Comparison of ENCODE assay signal across 13 cellular contexts in genomic region chr16:24543949-24544348, GRCh38. TPM values are rescaled to one million over a fixed set of nuclear protein-coding genes. Genes with fewer than 3 reads are reported as not detected.
DNase-seq lines count a peak whose midpoint lies in the region; FAIRE-seq and TF ChIP-seq lines count a peak whose summit lies in the region.
"Had no signal": no experiment of that assay in that cellular context is flagged by ENCODE, and none has a peak within 500 bp of the region (broad histone marks: within the 10 kb centered on the region; RNA-seq: fewer than 3 reads in every experiment).

No MANE protein-coding gene starts in this region.

- H2AFZ ChIP-seq in OCI-LY7 (ENCODE audit: low read length) (no peak overlapping the region), endothelial cell of umbilical vein (ENCODE audit: low read depth, low read length) (no peak overlapping the region)
- H2AFZ ChIP-seq: parathyroid adenoma had no signal

- H3K27ac ChIP-seq in OCI-LY7 (ENCODE audit: low read depth, low read length, poor library complexity, severe bottlenecking) (peak overlapping the region; percentile 71), endothelial cell of umbilical vein (ENCODE audit: insufficient read depth, low read depth, low read length) (no peak overlapping the region), sigmoid colon (peak overlapping the region; percentile 59 to 100 (median 86))
- H3K27ac ChIP-seq: parathyroid adenoma had no signal

- peaks cover 93% of the 10 kb centered on the region for H3K79me2 ChIP-seq in OCI-LY7 (ENCODE audit: insufficient read depth, low read depth, low read length)
- H3K79me2 ChIP-seq in endothelial cell of umbilical vein (ENCODE audit: control insufficient read depth, insufficient read depth, low read length) = peaks cover 91% of the 10 kb centered on the region

- H3K36me3 ChIP-seq in OCI-LY7 (ENCODE audit: insufficient read depth, low read length) (peaks cover 88% of the 10 kb centered on the region), endothelial cell of umbilical vein (ENCODE audit: control insufficient read depth in 2 of 2, extremely low read depth in 1 of 2, insufficient read depth in 2 of 2, low read length in 2 of 2) (peaks cover 0 to 13% of the 10 kb centered on the region in 2 experiments), sigmoid colon (peaks cover 0 to 31% (median 0%) of the 10 kb centered on the region in 4 donors)

- H3K9me2 ChIP-seq in OCI-LY7 (ENCODE audit: insufficient read depth, low read length) = no peaks in the 10 kb centered on the region

- H3K4me1 Mint-ChIP-seq in T-helper 2 cell treated with Interferon-gamma antibody and Interleukin-4, amounts not matched to agents 5 μg/mL and 100 μg/mL, for 36 hours (ENCODE audit: low read depth) = peaks cover 45% of the 10 kb centered on the region

- POLR2A ChIA-PET in OCI-LY7 (lab: Charles Lee) = no interaction called here
- POLR2A ChIA-PET in endothelial cell of umbilical vein (lab: Charles Lee) = no interaction called here

- TF ChIP-seq POLR2A in endothelial cell of umbilical vein (IDR thresholded peaks at IDR 0.05; ENCODE audit: low read depth, low read length) = no peak
- TF ChIP-seq POLR2A in sigmoid colon (IDR thresholded peaks at IDR 0.05) = no peak

- FAIRE-seq in endothelial cell of umbilical vein (lab: Jason Lieb, UNC) (no peak), GM19239 (lab: Jason Lieb, UNC) (no peak)
- FAIRE-seq: A204.1 had no signal

- peaks cover 58% of the 10 kb centered on the region for H3K36me3 Mint-ChIP-seq in T-helper 2 cell treated with Interferon-gamma antibody and Interleukin-4, amounts not matched to agents 5 μg/mL and 100 μg/mL, for 36 hours (ENCODE audit: low read depth)

- TF ChIP-seq CTCF in OCI-LY7 (conservative IDR thresholded peaks at IDR 0.05; ENCODE audit: low read length) (no peak), endothelial cell of umbilical vein (IDR thresholded peaks at IDR 0.05; ENCODE audit: extremely low read depth in 1 of 2, insufficient read depth in 1 of 2, low read depth in 1 of 2, low read length in 2 of 2) (no peak), sigmoid colon (IDR thresholded peaks at IDR 0.05) (no peak)

- intact Hi-C loops in OCI-LY7 (cut with micrococcal nuclease; ENCODE audit: unreplicated experiment) (loop anchor here (5.0 to 10.0 kb wide), 2 partner anchors 473 to 711 kb away; partner anchors contain the start of genes ARHGAP17 and ZKSCAN2), endothelial cell of umbilical vein (cut with micrococcal nuclease) (loop anchor here (5.0 kb wide), 1 partner anchor 443 kb away; no protein-coding TSS in a partner anchor), sigmoid colon (cut with DNase I) (loop anchor here (10.0 kb wide), 1 partner anchor 191 kb away; no protein-coding TSS in a partner anchor)

- H3K4me3 ChIP-seq in OCI-LY7 (ENCODE audit: low read depth, low read length, poor library complexity, severe bottlenecking) = peak overlapping the region; percentile 99
- peak overlapping the region in 1 of 3 experiments; percentile 19 for H3K4me3 ChIP-seq in endothelial cell of umbilical vein (replicated peaks in 1 of 3; ENCODE audit: insufficient read depth in 1 of 3, low read depth in 1 of 3, low read length in 3 of 3)
- H3K4me3 ChIP-seq in sigmoid colon = peak overlapping the region in 2 of 4 donors; percentile 4 to 83

- WGBS in sigmoid colon, 2 donors = 32 to 50% methylated on average over 2 of the region's 2 CpGs

- DNase-seq in T-helper 2 cell treated with Interferon-gamma antibody and Interleukin-4, amounts not matched to agents 5 μg/mL and 100 μg/mL, for 36 hours (ENCODE audit: low spot score) = no peak
- DNase-seq in T-helper 2 cell = no peak
- DNase-seq in OCI-LY7 (ENCODE audit: low spot score) = peak; percentile 55
- DNase-seq in endothelial cell of umbilical vein (ENCODE audit: low read depth, low spot score) = peak; percentile 19
- DNase-seq in sigmoid colon = no peak
- DNase-seq in HK-2 (ENCODE audit: unreplicated experiment) = no peak
- DNase-seq in GM19239 (ENCODE audit: insufficient read length, low spot score) = no peak
- DNase-seq in HT-29 (ENCODE audit: low spot score) = no peak
- DNase-seq: activated CD4-positive, alpha-beta T cell treated with anti-CD3 and anti-CD28 coated beads for 48 hours; hypothalamus; OCI-M1 had no signal

- H3K4me2 ChIP-seq in OCI-LY7 (ENCODE audit: low read length) (peak overlapping the region; percentile 78), endothelial cell of umbilical vein (ENCODE audit: insufficient read depth, low read length) (peak overlapping the region; percentile 99)

- H3K9me3 ChIP-seq in OCI-LY7 (ENCODE audit: low read length) (no peaks in the 10 kb centered on the region), endothelial cell of umbilical vein (replicated peaks; ENCODE audit: control insufficient read depth, insufficient read depth, low read length) (no peaks in the 10 kb centered on the region), sigmoid colon (no peaks in the 10 kb centered on the region)

- H4K20me1 ChIP-seq in OCI-LY7 (ENCODE audit: insufficient read depth, low read length) (peaks cover 57% of the 10 kb centered on the region), endothelial cell of umbilical vein (replicated peaks; ENCODE audit: control insufficient read depth, extremely low read depth, insufficient read depth, low read length) (peaks cover 29% of the 10 kb centered on the region)

- no peak overlapping the region for H3K27ac Mint-ChIP-seq in T-helper 2 cell treated with Interferon-gamma antibody and Interleukin-4, amounts not matched to agents 5 μg/mL and 100 μg/mL, for 36 hours

- H3K9me3 Mint-ChIP-seq in T-helper 2 cell treated with Interferon-gamma antibody and Interleukin-4, amounts not matched to agents 5 μg/mL and 100 μg/mL, for 36 hours = no peaks in the 10 kb centered on the region

- H3K27me3 ChIP-seq in endothelial cell of umbilical vein (ENCODE audit: control insufficient read depth in 2 of 2, insufficient read depth in 2 of 2, low read length in 2 of 2) (no peaks in the 10 kb centered on the region), sigmoid colon (no peaks in the 10 kb centered on the region)

- no peaks in the 10 kb centered on the region for H3K27me3 Mint-ChIP-seq in T-helper 2 cell treated with Interferon-gamma antibody and Interleukin-4, amounts not matched to agents 5 μg/mL and 100 μg/mL, for 36 hours (ENCODE audit: low read depth)

- peak overlapping the region; percentile 56 for H3K4me3 Mint-ChIP-seq in T-helper 2 cell treated with Interferon-gamma antibody and Interleukin-4, amounts not matched to agents 5 μg/mL and 100 μg/mL, for 36 hours

- dilution Hi-C loops in endothelial cell of umbilical vein (cut with MboI; ENCODE audit: extremely low pct_ligation_motif_present, low sequenced_read_pairs) = no loop called here

- no peak for TF ChIP-seq EP300 in sigmoid colon (IDR thresholded peaks at IDR 0.05)

- no TSS peak for BruUV-seq in OCI-LY7 (replicated peaks; lab: Mats Ljungman, UMichigan)
- no TSS peak for BruUV-seq in endothelial cell of umbilical vein (replicated peaks; lab: Mats Ljungman, UMichigan)

- peaks cover 34% of the 10 kb centered on the region for H3K4me1 ChIP-seq in OCI-LY7 (ENCODE audit: insufficient read depth, low read length, poor library complexity, severe bottlenecking)
- H3K4me1 ChIP-seq in endothelial cell of umbilical vein (ENCODE audit: control insufficient read depth, extremely low read depth, insufficient read depth, low read length) = peaks cover 32% of the 10 kb centered on the region
- H3K4me1 ChIP-seq in sigmoid colon = peaks cover 0 to 51% (median 49%) of the 10 kb centered on the region in 4 donors

- no peak overlapping the region for H3K9ac ChIP-seq in endothelial cell of umbilical vein (replicated peaks; ENCODE audit: extremely low read depth, insufficient read depth, low read length)
- H3K9ac ChIP-seq: parathyroid adenoma had no signal

- CTCF ChIA-PET in OCI-LY7 (lab: Charles Lee; ENCODE audit: unreplicated experiment) = no interaction called here
- CTCF ChIA-PET in endothelial cell of umbilical vein (lab: Charles Lee) = interaction anchor here (0.5 to 4.4 kb wide), 3 partner anchors 9 to 365 kb away, joined by 3 to 40 read pairs (median 6); no protein-coding TSS in a partner anchor

- no peaks in the 10 kb centered on the region for H3K9me1 ChIP-seq in endothelial cell of umbilical vein (replicated peaks; ENCODE audit: control insufficient read depth, extremely low read depth, insufficient read depth, low read length)

TF ChIP-seq in endothelial cell of umbilical vein, 7 proteins besides CTCF, POLR2A, EP300 and RAD21:
- no peak for TF ChIP-seq JUN (IDR thresholded peaks at IDR 0.05; ENCODE audit: borderline replicate concordance, insufficient read depth, insufficient read length, low read depth)
- no peak for TF ChIP-seq EZH2 (IDR thresholded peaks at IDR 0.05; ENCODE audit: borderline replicate concordance, low read depth, low read length, severe bottlenecking)
- no peak for TF ChIP-seq POLR2AphosphoS5 (IDR thresholded peaks at IDR 0.05; ENCODE audit: insufficient read depth, low read depth, low read length)
- no peak for TF ChIP-seq FOS (IDR thresholded peaks at IDR 0.05; ENCODE audit: borderline replicate concordance, insufficient read depth, low read length)
- no peak for TF ChIP-seq GATA2 (IDR thresholded peaks at IDR 0.05; ENCODE audit: insufficient read depth, insufficient read length, low read depth, low read length)
- no peak for TF ChIP-seq MYC (IDR thresholded peaks at IDR 0.05; ENCODE audit: low read depth, low read length)
- no peak for TF ChIP-seq MAX (IDR thresholded peaks at IDR 0.05; ENCODE audit: insufficient read depth, insufficient read length)

RNA-seq across cellular contexts. Expression of gene RBBP6, which starts 4.6 kb away (rescaled TPM):
- 32.6 and 41.2 TPM in 2 replicates for total RNA-seq in OCI-LY7 (2014; rRNA removed; shearing (Covaris generic))
- total RNA-seq in OCI-LY7 (2022) (83.0 and 95.0 TPM in 2 replicates), endothelial cell of umbilical vein (49.2 and 52.1 TPM in 2 replicates), sigmoid colon (100 to 1,000 TPM in 1 of 4 donors, 10 to 100 TPM in 3; 48.7 to 105 (median 69.0) TPM)
- polyA plus RNA-seq in endothelial cell of umbilical vein (13.9 and 16.8 TPM in 2 replicates), sigmoid colon (10 to 100 TPM; 14.4 to 23.7 (median 15.3) TPM)
- polyA plus RNA-seq in endothelial cell of umbilical vein (2011; cell fraction: cytosol; rRNA removed) = 16.7 and 19.8 TPM in 2 replicates
- polyA plus RNA-seq in endothelial cell of umbilical vein (2011; cell fraction: nucleus; rRNA removed) = 75.9 and 94.8 TPM in 2 replicates
- 31.1 and 39.2 TPM in 2 replicates for polyA plus RNA-seq in endothelial cell of umbilical vein (2012)
- polyA minus RNA-seq in endothelial cell of umbilical vein = 49.1 and 52.8 TPM in 2 replicates
- polyA minus RNA-seq in endothelial cell of umbilical vein (2011; cell fraction: cytosol; rRNA and poly(A)+ RNA removed) = 17.7 TPM
- polyA minus RNA-seq in endothelial cell of umbilical vein (2011; cell fraction: nucleus; rRNA and poly(A)+ RNA removed) = 138 and 196 TPM in 2 replicates
- 16.4 and 23.6 TPM in 2 replicates for total RNA-seq in HT-29 (2014; rRNA removed; shearing (Covaris generic))

Comparison
In these comparisons a context has a peak if more than half of its experiments do, and no peak if none do; other contexts are left out.
1. DNase-seq: peak in OCI-LY7 (single experiment) and endothelial cell of umbilical vein (single experiment); none in T-helper 2 cell treated with Interferon-gamma antibody and Interleukin-4, amounts not matched to agents 5 μg/mL and 100 μg/mL, for 36 hours (single experiment), T-helper 2 cell (0 of 5), sigmoid colon (single experiment), HK-2 (single experiment), GM19239 (single experiment) and HT-29 (single experiment).